In genomic region chr3:183044547-183045229, GRCh38 we compare ENCODE assay signal across 13 cellular contexts. TPM values are rescaled to one million over a fixed set of nuclear protein-coding genes. Genes with fewer than 3 reads are reported as not detected.
DNase-seq lines count a peak whose midpoint lies in the region; ATAC-seq, FAIRE-seq and TF ChIP-seq lines count a peak whose summit lies in the region.
"Had no signal": no experiment of that assay in that cellular context is flagged by ENCODE, and none has a peak within 500 bp of the region (broad histone marks: within the 10 kb centered on the region; RNA-seq: fewer than 3 reads in every experiment).

No MANE protein-coding gene starts in this region.

- H3K27ac Mint-ChIP-seq in IgD-negative memory B cell: peak overlapping the region; percentile 16 to 95 (median 75)
- H3K27ac Mint-ChIP-seq: activated naive CD8-positive, alpha-beta T cell treated with anti-CD3 and anti-CD28 coated beads, Interleukin-2, amount 50 U/mL, for 24 hours had no signal

- H3K4me1 Mint-ChIP-seq in IgD-negative memory B cell: peaks cover 32 to 43% (median 34%) of the 10 kb centered on the region in 3 donors
- H3K4me1 Mint-ChIP-seq: activated naive CD8-positive, alpha-beta T cell treated with anti-CD3 and anti-CD28 coated beads, Interleukin-2, amount 50 U/mL, for 24 hours had no signal

- H3K36me3 Mint-ChIP-seq in IgD-negative memory B cell: peaks cover 1% of the 10 kb centered on the region

- peaks cover 14 to 81% (median 36%) of the 10 kb centered on the region in 4 donors for H3K36me3 ChIP-seq in upper lobe of left lung
- H3K36me3 ChIP-seq in kidney (ENCODE audit: control insufficient read depth in 1 of 2, insufficient read depth in 2 of 2, low read length in 2 of 2): peaks cover 8 to 13% of the 10 kb centered on the region in 2 donors
- H3K36me3 ChIP-seq: ovary had no signal

- H3K9me3 ChIP-seq in upper lobe of left lung (no peaks in the 10 kb centered on the region), kidney (ENCODE audit: control insufficient read depth in 1 of 2, low read length in 2 of 2) (no peaks in the 10 kb centered on the region)
- H3K9me3 ChIP-seq: ovary, vagina had no signal

- TF ChIP-seq CTCF in GM10266 (IDR thresholded peaks at IDR 0.05; ENCODE audit: control insufficient read depth, insufficient read depth, low read depth, missing control alignments) (no peak), upper lobe of left lung (IDR thresholded peaks at IDR 0.05) (no peak), kidney (IDR thresholded peaks at IDR 0.05; ENCODE audit: borderline replicate concordance, extremely low read depth, insufficient read depth) (no peak)

- no peak for TF ChIP-seq POLR2A in upper lobe of left lung (IDR thresholded peaks at IDR 0.05)

- peak overlapping the region; percentile 14 to 63 (median 42) for H3K4me3 Mint-ChIP-seq in IgD-negative memory B cell
- H3K4me3 Mint-ChIP-seq: activated naive CD8-positive, alpha-beta T cell treated with anti-CD3 and anti-CD28 coated beads, Interleukin-2, amount 50 U/mL, for 24 hours had no signal

- H3K4me1 ChIP-seq in upper lobe of left lung (no peaks in the 10 kb centered on the region), kidney (ENCODE audit: control insufficient read depth in 1 of 2, insufficient read depth in 1 of 2, low read depth in 1 of 2, low read length in 2 of 2) (no peaks in the 10 kb centered on the region)
- H3K4me1 ChIP-seq: vagina had no signal

- intact Hi-C loops in kidney (cut with DNase I): no loop called here

- no peaks in the 10 kb centered on the region for H3K27me3 Mint-ChIP-seq in IgD-negative memory B cell
- H3K27me3 Mint-ChIP-seq: activated naive CD8-positive, alpha-beta T cell treated with anti-CD3 and anti-CD28 coated beads, Interleukin-2, amount 50 U/mL, for 24 hours had no signal

- no peaks in the 10 kb centered on the region for H3K27me3 ChIP-seq in upper lobe of left lung
- H3K27me3 ChIP-seq: ovary, vagina had no signal

- ATAC-seq in GM19372 (IDR thresholded peaks at IDR 0.05; ENCODE audit: low read depth, unreplicated experiment) (peak; percentile 99), HG02870 (IDR thresholded peaks at IDR 0.05; ENCODE audit: unreplicated experiment) (peak; percentile 96), upper lobe of left lung (ENCODE audit: low FRiP score in 2 of 2) (no peak)
- ATAC-seq: activated naive CD8-positive, alpha-beta T cell treated with anti-CD3 and anti-CD28 coated beads, Interleukin-2, amount 50 U/mL, for 24 hours had no signal

- no peak for FAIRE-seq in kidney (lab: Jason Lieb, UNC)

- H3K27ac ChIP-seq in upper lobe of left lung (no peak overlapping the region), kidney (ENCODE audit: low read depth in 2 of 2, low read length in 2 of 2) (no peak overlapping the region)
- H3K27ac ChIP-seq: ovary, vagina had no signal

- DNase-seq in GM10266 (ENCODE audit: extremely low spot score) (peak; percentile 72), upper lobe of left lung (no peak), kidney (no peak), T-helper 2 cell (no peak), NCI-H82 treated with DMSO at 0.1 percent for 48 hours (lab: John Stamatoyannopoulos, UW; ENCODE audit: unreplicated experiment) (no peak)
- DNase-seq: activated naive CD8-positive, alpha-beta T cell treated with anti-CD3 and anti-CD28 coated beads, Interleukin-2, amount 50 U/mL, for 24 hours; IMR-90; NCI-H526; ovary had no signal

- TF ChIP-seq EP300 in upper lobe of left lung (IDR thresholded peaks at IDR 0.05): no peak

- no peaks in the 10 kb centered on the region for H3K9me3 Mint-ChIP-seq in IgD-negative memory B cell
- H3K9me3 Mint-ChIP-seq: activated naive CD8-positive, alpha-beta T cell treated with anti-CD3 and anti-CD28 coated beads, Interleukin-2, amount 50 U/mL, for 24 hours had no signal

- no peak overlapping the region for H3K9ac ChIP-seq in kidney (ENCODE audit: low read length in 2 of 2)

- WGBS in upper lobe of left lung, 2 donors: 82 to 93% methylated on average over 11 of the region's 11 CpGs

- no peak overlapping the region for H3K4me3 ChIP-seq in upper lobe of left lung
- H3K4me3 ChIP-seq in kidney (ENCODE audit: low read length in 2 of 2): no peak overlapping the region
- H3K4me3 ChIP-seq: ovary, vagina had no signal

RNA-seq across cellular contexts. Expression of gene MCCC1, which starts 54.6 kb away (rescaled TPM):
- polyA plus RNA-seq in IgD-negative memory B cell (32.4 TPM), kidney (ENCODE audit: insufficient read depth, low read depth, low replicate concordance) (85.5 TPM)
- total RNA-seq in upper lobe of left lung (100 to 1,000 TPM in 1 of 6 donors, 10 to 100 TPM in 5; 44.6 to 157 (median 85.4) TPM), kidney (35.3 TPM)

Comparison
In these comparisons a context has a peak if more than half of its experiments do, and no peak if none do; other contexts are left out.
1. ATAC-seq: peak in GM19372 (single experiment) and HG02870 (single experiment); none in upper lobe of left lung (0 of 2).